ENCODE assay signal across 8 cellular contexts in the genomic region with DNA sequence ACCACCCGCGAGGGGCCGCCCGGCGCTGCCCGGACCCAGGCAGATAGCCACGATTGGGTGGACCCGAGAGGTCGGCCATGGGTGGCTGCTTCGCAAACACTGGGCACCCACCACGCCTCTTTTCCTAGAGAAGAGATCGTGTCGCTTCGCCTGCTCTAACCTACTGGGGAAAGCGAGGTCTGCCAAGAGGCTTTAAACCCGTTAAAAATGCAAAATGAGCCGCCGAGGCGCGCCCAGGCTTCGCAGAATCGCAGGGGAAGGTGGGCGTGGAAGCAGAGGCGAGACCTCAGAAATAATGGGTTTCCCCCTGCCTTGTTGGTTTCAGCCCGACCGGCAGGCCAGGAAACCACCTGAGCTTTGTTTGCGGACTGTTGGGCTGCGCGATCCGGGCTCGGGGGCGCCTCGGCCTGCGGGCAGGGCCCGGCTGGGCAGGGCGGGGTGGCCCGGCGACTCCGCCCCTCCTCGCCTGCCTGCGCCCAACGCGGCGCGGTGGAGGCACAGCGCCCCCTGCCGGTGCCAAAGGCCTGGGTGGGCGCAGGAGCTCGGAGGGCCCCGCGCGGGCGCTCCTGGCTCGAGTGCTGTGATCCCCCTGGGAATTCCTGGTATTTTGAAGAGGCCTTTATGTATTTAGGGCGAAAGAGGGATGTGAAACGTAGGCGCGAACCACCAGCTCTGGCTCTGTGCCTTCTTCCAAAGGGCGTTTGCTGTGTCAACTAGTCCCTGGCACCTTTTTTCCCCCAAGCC. TPM values are rescaled to one million over a fixed set of nuclear protein-coding genes. Genes with fewer than 3 reads are reported as not detected.
DNase-seq lines count a peak whose midpoint lies in the region; ATAC-seq, FAIRE-seq and TF ChIP-seq lines count a peak whose summit lies in the region.

No MANE protein-coding gene starts in this region.

- no peak for FAIRE-seq in bronchial epithelial cell (lab: Jason Lieb, UNC)

- no peaks in the 10 kb centered on the region for H3K9me3 ChIP-seq in A673 (ENCODE audit: low read depth, low read length, poor library complexity, severe bottlenecking)
- no peaks in the 10 kb centered on the region for H3K9me3 ChIP-seq in spleen

- peak; percentile 92 for DNase-seq in A673 (ENCODE audit: low spot score)
- DNase-seq in NCI-H2107 treated with DMSO at 0.1 percent for 48 hours (lab: John Stamatoyannopoulos, UW; ENCODE audit: unreplicated experiment): peak; percentile 95
- peak; percentile 83 for DNase-seq in bronchial epithelial cell (ENCODE audit: low read depth)
- DNase-seq in inferior parietal cortex (ENCODE audit: extremely low spot score): peak; percentile 87
- DNase-seq in spleen: peak; percentile 98

- POLR2A ChIA-PET in A673 (lab: Charles Lee; ENCODE audit: low non-redundant PET): no interaction called here

- WGBS in spleen, 5 donors: 0 to 2% (median 1%) methylated on average over 26 to 59 of the region's 59 CpGs

- peaks cover 6% of the 10 kb centered on the region for H3K36me3 ChIP-seq in A673 (ENCODE audit: insufficient read depth, low read length, poor library complexity, severe bottlenecking)
- no peaks in the 10 kb centered on the region for H3K36me3 ChIP-seq in bronchial epithelial cell (ENCODE audit: control insufficient read depth, insufficient read depth, low read length)
- peaks cover 0 to 22% (median 0%) of the 10 kb centered on the region in 6 donors for H3K36me3 ChIP-seq in spleen

- ATAC-seq in HG03060 (IDR thresholded peaks at IDR 0.05; ENCODE audit: low read depth, unreplicated experiment): peak; percentile 74

- BruUV-seq in A673 (replicated peaks; lab: Mats Ljungman, UMichigan): TSS peak; percentile 89

- TF ChIP-seq CTCF in A673 (conservative IDR thresholded peaks at IDR 0.05; ENCODE audit: low read depth, low read length) (peak; percentile 78), WI38 (IDR thresholded peaks at IDR 0.05; ENCODE audit: low read depth, low read length) (peak; percentile 76), bronchial epithelial cell (IDR thresholded peaks at IDR 0.05; ENCODE audit: insufficient read depth, low read length, severe bottlenecking) (peak; percentile 85), spleen (IDR thresholded peaks at IDR 0.05 in 8 of 11, conservative IDR thresholded peaks at IDR 0.05 in 3 of 11) (peak; percentile 53 to 99 (median 93))

- CTCF ChIA-PET in A673 (lab: Charles Lee): interaction anchor here (0.6 to 1.4 kb wide), 3 partner anchors 103 to 855 kb away, joined by 3 to 9 read pairs (median 7); no protein-coding TSS in a partner anchor

- TF ChIP-seq POLR2A in GM18526 (IDR thresholded peaks at IDR 0.05; ENCODE audit: extremely low read depth, insufficient read length) (peak; percentile 77), spleen (IDR thresholded peaks at IDR 0.05) (peak in 2 of 3 donors; percentile 74 to 96)

- H3K4me1 ChIP-seq in A673 (ENCODE audit: insufficient read depth, low read length, poor library complexity, severe bottlenecking): peaks cover 11% of the 10 kb centered on the region
- peaks cover 0 to 76% (median 48%) of the 10 kb centered on the region in 6 donors for H3K4me1 ChIP-seq in spleen

- peak overlapping the region; percentile 89 for H3K27ac ChIP-seq in A673 (ENCODE audit: low read depth, low read length, poor library complexity, severe bottlenecking)
- peak overlapping the region; percentile 91 to 97 (median 94) for H3K27ac ChIP-seq in spleen

- H3K4me3 ChIP-seq in A673 (ENCODE audit: low read depth, low read length, poor library complexity, severe bottlenecking) (peak overlapping the region; percentile 86), WI38 (ENCODE audit: low read depth, low read length) (peak overlapping the region; percentile 89), bronchial epithelial cell (ENCODE audit: low read depth, low read length) (peak overlapping the region; percentile 72), spleen (peak overlapping the region; percentile 49 to 79 (median 62))

- H3K27me3 ChIP-seq in A673 (replicated peaks; ENCODE audit: insufficient read depth, low read depth, low read length, poor library complexity): no peaks in the 10 kb centered on the region
- H3K27me3 ChIP-seq in bronchial epithelial cell (ENCODE audit: control insufficient read depth, insufficient read depth, low read length): no peaks in the 10 kb centered on the region
- peaks cover 0 to 69% (median 28%) of the 10 kb centered on the region in 7 donors for H3K27me3 ChIP-seq in spleen (replicated peaks in 1 of 7)

- intact Hi-C loops in A673 (cut with micrococcal nuclease; ENCODE audit: unreplicated experiment) (loop anchor here (1.0 to 10.0 kb wide), 9 partner anchors 164 to 1521 kb away; no protein-coding TSS in a partner anchor), spleen (cut with DNase I; ENCODE audit: low total_unique reads) (loop anchor here (5.0 kb wide), 1 partner anchor 1076 kb away; no protein-coding TSS in a partner anchor)

RNA-seq across cellular contexts. Expression of a gene that starts 1.6 kb away (rescaled TPM):
- total RNA-seq in A673 (2021) (95.9 and 110 TPM in 2 replicates), bronchial epithelial cell (54.0 and 74.5 TPM in 2 replicates), spleen (100 to 1,000 TPM in 3 of 7 donors, 10 to 100 TPM in 4; 56.2 to 119 (median 83.1) TPM)
- 10 to 100 TPM; 43.4 to 65.1 (median 49.5) TPM for polyA plus RNA-seq in spleen

Comparison
In these comparisons a context has a peak if more than half of its experiments do, and no peak if none do; other contexts are left out.
1. Peak in every context shown above with its lines: DNase-seq, ATAC-seq, H3K4me3 ChIP-seq and H3K27ac ChIP-seq.